6 cellular contexts compared by ENCODE assay signal in the genomic region with DNA sequence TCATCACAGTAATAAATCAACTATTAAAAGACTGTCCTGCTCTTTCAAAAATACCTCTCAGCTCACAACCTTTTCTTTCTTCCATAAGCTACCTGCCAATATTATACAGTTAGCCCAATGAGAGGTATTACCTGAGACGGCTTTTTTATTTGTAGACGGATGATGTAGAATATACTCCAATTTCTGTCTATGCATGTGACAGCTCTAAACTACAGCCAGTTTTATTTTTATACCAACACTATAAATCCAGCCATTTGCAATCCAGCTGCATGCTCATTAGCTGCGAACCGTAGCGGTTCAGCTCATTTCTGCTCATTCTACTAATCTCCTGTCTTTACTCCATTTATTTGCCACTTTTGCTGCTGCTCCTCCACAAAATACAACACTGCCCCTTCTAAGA.
"Had no signal": no experiment of that assay in that cellular context is flagged by ENCODE, and none has a peak within 500 bp of the region (broad histone marks: within the 10 kb centered on the region; RNA-seq: fewer than 3 reads in every experiment).

No MANE protein-coding gene starts in this region.

- H3K4me3 Mint-ChIP-seq: IgD-negative memory B cell had no signal

- H3K4me3 ChIP-seq: K562 had no signal

- DNase-seq: KBM-7, KG1 had no signal

- ATAC-seq: HepG2, K562 had no signal

- H3K27ac ChIP-seq: HL-60 had no signal

- H3K9me3 Mint-ChIP-seq: IgD-negative memory B cell had no signal

- H3K27ac Mint-ChIP-seq: IgD-negative memory B cell had no signal

- H3K27me3 Mint-ChIP-seq: IgD-negative memory B cell had no signal
